Comparison of ENCODE assay signal across 18 cellular contexts in the genomic region with DNA sequence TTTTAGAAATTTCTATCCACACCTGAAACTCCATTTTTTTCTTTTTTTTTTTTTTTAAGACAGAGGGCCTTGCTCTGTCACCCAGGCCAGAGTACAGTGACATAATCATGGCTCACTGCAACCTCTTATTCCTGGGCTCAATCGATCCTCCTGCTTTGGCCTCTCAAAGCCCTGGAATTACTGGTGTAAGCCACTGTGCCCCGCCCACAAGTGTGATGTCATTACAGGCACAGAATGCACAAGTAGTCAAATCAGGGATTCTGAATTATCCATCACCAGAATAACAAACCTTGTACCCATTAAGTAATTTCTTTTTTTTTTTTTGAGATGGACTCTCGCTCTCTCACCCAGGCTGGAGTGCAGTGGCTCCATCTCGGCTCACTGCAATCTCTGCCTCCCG. TPM values are rescaled to one million over a fixed set of nuclear protein-coding genes. Genes with fewer than 3 reads are reported as not detected.
DNase-seq lines count a peak whose midpoint lies in the region; ATAC-seq and TF ChIP-seq lines count a peak whose summit lies in the region.
"Had no signal": no experiment of that assay in that cellular context is flagged by ENCODE, and none has a peak within 500 bp of the region (broad histone marks: within the 10 kb centered on the region; RNA-seq: fewer than 3 reads in every experiment).

No MANE protein-coding gene starts in this region.

- no peaks in the 10 kb centered on the region for H3K27me3 Mint-ChIP-seq in activated naive CD8-positive, alpha-beta T cell treated with anti-CD3 and anti-CD28 coated beads, Interleukin-2, amount 50 U/mL, for 24 hours
- no peaks in the 10 kb centered on the region for H3K27me3 Mint-ChIP-seq in activated naive CD8-positive, alpha-beta T cell treated with anti-CD3 and anti-CD28 coated beads for 36 hours
- no peaks in the 10 kb centered on the region for H3K27me3 Mint-ChIP-seq in activated T-helper 1 cell treated with anti-CD3 and anti-CD28 coated beads, Interleukin-12 subunit alpha, Interleukin-12 subunit beta, Interleukin-2, Interleukin-4 antibody, amounts not matched to agents 30 ng/mL and 10 ng/mL and 1 ng/mL, durations not matched to agents 14 hours and 24 hours and 36 hours (ENCODE audit: insufficient read depth)
- H3K27me3 Mint-ChIP-seq: type B pancreatic cell had no signal

- H3K4me3 ChIP-seq in GM23248 (no peak overlapping the region), osteoblast (ENCODE audit: insufficient read depth, low read length) (no peak overlapping the region), colonic mucosa (no peak overlapping the region), prostate gland (no peak overlapping the region)

- no peaks in the 10 kb centered on the region for H3K9me2 ChIP-seq in GM23248 (ENCODE audit: insufficient read depth)

- ATAC-seq in activated naive CD8-positive, alpha-beta T cell treated with anti-CD3 and anti-CD28 coated beads, Interleukin-2, amount 50 U/mL, for 24 hours: no peak

- no peak overlapping the region for H3K4me3 Mint-ChIP-seq in activated naive CD8-positive, alpha-beta T cell treated with anti-CD3 and anti-CD28 coated beads, Interleukin-2, amount 50 U/mL, for 24 hours
- no peak overlapping the region for H3K4me3 Mint-ChIP-seq in activated naive CD8-positive, alpha-beta T cell treated with anti-CD3 and anti-CD28 coated beads for 36 hours
- peak overlapping the region; percentile 100 for H3K4me3 Mint-ChIP-seq in activated T-helper 1 cell treated with anti-CD3 and anti-CD28 coated beads, Interleukin-12 subunit alpha, Interleukin-12 subunit beta, Interleukin-2, Interleukin-4 antibody, amounts not matched to agents 30 ng/mL and 10 ng/mL and 1 ng/mL, durations not matched to agents 14 hours and 24 hours and 36 hours
- H3K4me3 Mint-ChIP-seq: CD14-positive monocyte had no signal

- H3K9me3 ChIP-seq in GM23248 (ENCODE audit: low read depth): no peaks in the 10 kb centered on the region
- no peaks in the 10 kb centered on the region for H3K9me3 ChIP-seq in osteoblast (ENCODE audit: low read depth, low read length)
- no peaks in the 10 kb centered on the region for H3K9me3 ChIP-seq in colonic mucosa
- H3K9me3 ChIP-seq in prostate gland: no peaks in the 10 kb centered on the region

- peaks cover 19% of the 10 kb centered on the region for H3K4me1 Mint-ChIP-seq in activated naive CD8-positive, alpha-beta T cell treated with anti-CD3 and anti-CD28 coated beads, Interleukin-2, amount 50 U/mL, for 24 hours
- H3K4me1 Mint-ChIP-seq in activated naive CD8-positive, alpha-beta T cell treated with anti-CD3 and anti-CD28 coated beads for 36 hours: peaks cover 13% of the 10 kb centered on the region
- H3K4me1 Mint-ChIP-seq in activated T-helper 1 cell treated with anti-CD3 and anti-CD28 coated beads, Interleukin-12 subunit alpha, Interleukin-12 subunit beta, Interleukin-2, Interleukin-4 antibody, amounts not matched to agents 30 ng/mL and 10 ng/mL and 1 ng/mL, durations not matched to agents 14 hours and 24 hours and 36 hours (ENCODE audit: low read depth): peaks cover 11% of the 10 kb centered on the region

- peaks cover 41% of the 10 kb centered on the region for H3K79me2 ChIP-seq in GM23248 (ENCODE audit: insufficient read depth)
- H3K79me2 ChIP-seq in osteoblast (ENCODE audit: insufficient read depth, low read length): peaks cover 40% of the 10 kb centered on the region

- in situ Hi-C loops in GM23248 (cut with MboI) (no loop called here), G401 (cut with HindIII; ENCODE audit: low sequenced_read_pairs) (no loop called here)

- intact Hi-C loops in activated T-helper 1 cell treated with anti-CD3 and anti-CD28 coated beads, Interleukin-12 subunit alpha, Interleukin-12 subunit beta, Interleukin-2, Interleukin-4 antibody, amounts not matched to agents 30 ng/mL and 10 ng/mL and 1 ng/mL, durations not matched to agents 14 hours and 24 hours and 36 hours (cut with micrococcal nuclease): no loop called here
- intact Hi-C loops in colonic mucosa (cut with DNase I): no loop called here
- intact Hi-C loops in prostate gland (cut with DNase I): no loop called here

- H3F3A ChIP-seq in GM23248 (ENCODE audit: insufficient read depth): peaks cover 4% of the 10 kb centered on the region; the same call in 1 of the 2 replicates

- H3K9me3 Mint-ChIP-seq in activated naive CD8-positive, alpha-beta T cell treated with anti-CD3 and anti-CD28 coated beads, Interleukin-2, amount 50 U/mL, for 24 hours: no peaks in the 10 kb centered on the region
- no peaks in the 10 kb centered on the region for H3K9me3 Mint-ChIP-seq in activated naive CD8-positive, alpha-beta T cell treated with anti-CD3 and anti-CD28 coated beads for 36 hours
- H3K9me3 Mint-ChIP-seq in activated T-helper 1 cell treated with anti-CD3 and anti-CD28 coated beads, Interleukin-12 subunit alpha, Interleukin-12 subunit beta, Interleukin-2, Interleukin-4 antibody, amounts not matched to agents 30 ng/mL and 10 ng/mL and 1 ng/mL, durations not matched to agents 14 hours and 24 hours and 36 hours: no peaks in the 10 kb centered on the region
- H3K9me3 Mint-ChIP-seq: type B pancreatic cell had no signal

- H2AFZ ChIP-seq in GM23248 (no peak overlapping the region), osteoblast (ENCODE audit: low read length) (no peak overlapping the region)

- H3K27ac Mint-ChIP-seq in activated naive CD8-positive, alpha-beta T cell treated with anti-CD3 and anti-CD28 coated beads, Interleukin-2, amount 50 U/mL, for 24 hours: no peak overlapping the region
- no peak overlapping the region for H3K27ac Mint-ChIP-seq in activated naive CD8-positive, alpha-beta T cell treated with anti-CD3 and anti-CD28 coated beads for 36 hours
- no peak overlapping the region for H3K27ac Mint-ChIP-seq in activated T-helper 1 cell treated with anti-CD3 and anti-CD28 coated beads, Interleukin-12 subunit alpha, Interleukin-12 subunit beta, Interleukin-2, Interleukin-4 antibody, amounts not matched to agents 30 ng/mL and 10 ng/mL and 1 ng/mL, durations not matched to agents 14 hours and 24 hours and 36 hours

- no peak overlapping the region for H3K27ac ChIP-seq in GM23248
- H3K27ac ChIP-seq in osteoblast (ENCODE audit: low read depth, low read length): no peak overlapping the region
- no peak overlapping the region for H3K27ac ChIP-seq in colonic mucosa
- no peak overlapping the region for H3K27ac ChIP-seq in prostate gland

- TF ChIP-seq POLR2A in prostate gland (IDR thresholded peaks at IDR 0.05): no peak

- peak; percentile 27 for DNase-seq in activated naive CD8-positive, alpha-beta T cell treated with anti-CD3 and anti-CD28 coated beads, Interleukin-2, amount 50 U/mL, for 24 hours
- DNase-seq in activated naive CD8-positive, alpha-beta T cell treated with anti-CD3 and anti-CD28 coated beads for 36 hours: no peak
- DNase-seq in GM23248: peak; percentile 52
- no peak for DNase-seq in activated T-helper 1 cell treated with anti-CD3 and anti-CD28 coated beads, Interleukin-12 subunit alpha, Interleukin-12 subunit beta, Interleukin-2, Interleukin-4 antibody, amounts not matched to agents 30 ng/mL and 10 ng/mL and 1 ng/mL, durations not matched to agents 14 hours and 24 hours and 36 hours (ENCODE audit: low spot score)
- DNase-seq in osteoblast (ENCODE audit: insufficient read length, low spot score, missing footprints): peak; percentile 19
- no peak for DNase-seq in G401 (ENCODE audit: low spot score)
- DNase-seq in colonic mucosa: no peak
- DNase-seq in prostate gland (ENCODE audit: low spot score): no peak
- DNase-seq: amniotic stem cell; head of caudate nucleus; kidney; NCI-H2029; NK-92 treated with Interleukin-12 subunit alpha and Interleukin-12 subunit beta, amount 100 ng/mL, for 24 hours; SHP77 had no signal

- H3K9ac ChIP-seq in GM23248 (no peak overlapping the region), colonic mucosa (ENCODE audit: low read depth in 2 of 2, low read length in 2 of 2) (no peak overlapping the region)

- WGBS in GM23248 (ENCODE audit: low coverage in 1 of 2, low lambda C conversion rate in 2 of 2, missing lambda C conversion rate in 2 of 2), 2 experiments: 93 to 98% methylated on average over 5 of the region's 5 CpGs
- WGBS in prostate gland: 94% methylated on average over 5 of the region's 5 CpGs

- H3K4me2 ChIP-seq in GM23248 (ENCODE audit: unreplicated experiment) (no peak overlapping the region), osteoblast (ENCODE audit: insufficient read depth, low read length) (no peak overlapping the region)

- TF ChIP-seq CTCF in osteoblast (IDR thresholded peaks at IDR 0.05; ENCODE audit: extremely low read depth, low read depth, low read length) (no peak), colonic mucosa (IDR thresholded peaks at IDR 0.05) (no peak), prostate gland (IDR thresholded peaks at IDR 0.05) (no peak)

- no peaks in the 10 kb centered on the region for H3K27me3 ChIP-seq in GM23248 (replicated peaks; ENCODE audit: insufficient read depth)
- no peaks in the 10 kb centered on the region for H3K27me3 ChIP-seq in osteoblast (ENCODE audit: insufficient read depth, low read length)
- no peaks in the 10 kb centered on the region for H3K27me3 ChIP-seq in colonic mucosa
- no peaks in the 10 kb centered on the region for H3K27me3 ChIP-seq in prostate gland (replicated peaks; ENCODE audit: insufficient read depth)

- H3K36me3 ChIP-seq in GM23248 (ENCODE audit: low read depth) (peaks cover 15% of the 10 kb centered on the region; the same call in 1 of the 2 replicates), osteoblast (ENCODE audit: insufficient read depth, low read length) (peaks cover 37% of the 10 kb centered on the region), colonic mucosa (peaks cover 31% of the 10 kb centered on the region), prostate gland (peaks cover 18 to 24% of the 10 kb centered on the region in 2 donors)

- H3K4me1 ChIP-seq in GM23248 (ENCODE audit: insufficient read depth) (peaks cover 7% of the 10 kb centered on the region), osteoblast (ENCODE audit: insufficient read depth, low read length) (peaks cover 9% of the 10 kb centered on the region), colonic mucosa (no peaks in the 10 kb centered on the region), prostate gland (replicated peaks) (no peaks in the 10 kb centered on the region)

- peaks cover 31% of the 10 kb centered on the region for H3K36me3 Mint-ChIP-seq in activated naive CD8-positive, alpha-beta T cell treated with anti-CD3 and anti-CD28 coated beads, Interleukin-2, amount 50 U/mL, for 24 hours (ENCODE audit: low read depth)
- peaks cover 16% of the 10 kb centered on the region for H3K36me3 Mint-ChIP-seq in activated naive CD8-positive, alpha-beta T cell treated with anti-CD3 and anti-CD28 coated beads for 36 hours
- H3K36me3 Mint-ChIP-seq in activated T-helper 1 cell treated with anti-CD3 and anti-CD28 coated beads, Interleukin-12 subunit alpha, Interleukin-12 subunit beta, Interleukin-2, Interleukin-4 antibody, amounts not matched to agents 30 ng/mL and 10 ng/mL and 1 ng/mL, durations not matched to agents 14 hours and 24 hours and 36 hours (ENCODE audit: low read depth): peaks cover 23% of the 10 kb centered on the region

- H4K20me1 ChIP-seq in GM23248 (ENCODE audit: insufficient read depth) (no peaks in the 10 kb centered on the region), osteoblast (ENCODE audit: insufficient read depth, low read length) (peaks cover 15% of the 10 kb centered on the region)

RNA-seq across cellular contexts. Expression of gene UQCRC1, which starts 1.9 kb away (rescaled TPM):
- 100 to 1,000 TPM; 193 to 209 TPM for total RNA-seq in activated naive CD8-positive, alpha-beta T cell treated with anti-CD3 and anti-CD28 coated beads for 36 hours
- total RNA-seq in GM23248 (2014; rRNA removed; shearing (Covaris generic)): 285 and 490 TPM in 2 replicates
- polyA plus RNA-seq in GM23248 (2016; fragmentation: Nextera tagmentation; extraction: Ambion mirVana): 252 and 279 TPM in 2 replicates
- total RNA-seq in activated T-helper 1 cell treated with anti-CD3 and anti-CD28 coated beads, Interleukin-12 subunit alpha, Interleukin-12 subunit beta, Interleukin-2, Interleukin-4 antibody, amounts not matched to agents 30 ng/mL and 10 ng/mL and 1 ng/mL, durations not matched to agents 14 hours and 24 hours and 36 hours: 191 and 193 TPM in 2 replicates
- 299 and 308 TPM in 2 replicates for total RNA-seq in osteoblast
- 474 and 540 TPM in 2 replicates for total RNA-seq in G401 (2014; rRNA removed; shearing (Covaris generic))
- total RNA-seq in colonic mucosa: 100 to 1,000 TPM; 682 to 753 TPM
- total RNA-seq in prostate gland: 100 to 1,000 TPM; 239 to 251 TPM

RNA-seq across cellular contexts. Expression of gene COL7A1, which starts 12.4 kb away (rescaled TPM):
- 1 to 10 TPM; 1.4 to 1.8 TPM for total RNA-seq in activated naive CD8-positive, alpha-beta T cell treated with anti-CD3 and anti-CD28 coated beads for 36 hours
- total RNA-seq in GM23248 (2014; rRNA removed; shearing (Covaris generic)): 27.9 and 33.6 TPM in 2 replicates
- 11.2 and 11.9 TPM in 2 replicates for polyA plus RNA-seq in GM23248 (2016; fragmentation: Nextera tagmentation; extraction: Ambion mirVana)
- total RNA-seq in activated T-helper 1 cell treated with anti-CD3 and anti-CD28 coated beads, Interleukin-12 subunit alpha, Interleukin-12 subunit beta, Interleukin-2, Interleukin-4 antibody, amounts not matched to agents 30 ng/mL and 10 ng/mL and 1 ng/mL, durations not matched to agents 14 hours and 24 hours and 36 hours: 0.39 and 0.83 TPM in 2 replicates
- total RNA-seq in osteoblast (12.7 and 21.4 TPM in 2 replicates), colonic mucosa (1 to 10 TPM; 3.8 to 5.1 TPM), prostate gland (10 to 100 TPM; 84.8 to 92.6 TPM)
- 0.12 and 0.34 TPM in 2 replicates for total RNA-seq in G401 (2014; rRNA removed; shearing (Covaris generic))

RNA-seq across cellular contexts. Expression of gene TMEM89, which starts 14.1 kb away (rescaled TPM):
- not detected for total RNA-seq in activated naive CD8-positive, alpha-beta T cell treated with anti-CD3 and anti-CD28 coated beads for 36 hours
- total RNA-seq in GM23248 (2014; rRNA removed; shearing (Covaris generic)): not detected in 2 replicates
- polyA plus RNA-seq in GM23248 (2016; fragmentation: Nextera tagmentation; extraction: Ambion mirVana): not detected in 2 replicates
- total RNA-seq in activated T-helper 1 cell treated with anti-CD3 and anti-CD28 coated beads, Interleukin-12 subunit alpha, Interleukin-12 subunit beta, Interleukin-2, Interleukin-4 antibody, amounts not matched to agents 30 ng/mL and 10 ng/mL and 1 ng/mL, durations not matched to agents 14 hours and 24 hours and 36 hours: 1.6 TPM in 1 of 2 replicates, not detected in the other
- total RNA-seq in osteoblast (0.59 TPM in 1 of 2 replicates, not detected in the other), colonic mucosa (under 1 TPM in 1 of 2 donors, not detected in 1; 0.42 TPM), prostate gland (1 to 10 TPM in 1 of 2 donors, not detected in 1; 1.9 TPM)
- total RNA-seq in G401 (2014; rRNA removed; shearing (Covaris generic)): not detected in 2 replicates
- total RNA-seq: kidney, M059J, mucosa of gallbladder had no signal
- polyA plus RNA-seq: CD14-positive monocyte had no signal

RNA-seq across cellular contexts. Expression of gene SLC26A6, which starts 27.7 kb away (rescaled TPM):
- total RNA-seq in activated naive CD8-positive, alpha-beta T cell treated with anti-CD3 and anti-CD28 coated beads for 36 hours: 10 to 100 TPM; 16.6 to 18.4 TPM
- 21.1 and 28.3 TPM in 2 replicates for total RNA-seq in GM23248 (2014; rRNA removed; shearing (Covaris generic))
- 11.2 and 13.4 TPM in 2 replicates for polyA plus RNA-seq in GM23248 (2016; fragmentation: Nextera tagmentation; extraction: Ambion mirVana)
- 46.3 and 52.8 TPM in 2 replicates for total RNA-seq in activated T-helper 1 cell treated with anti-CD3 and anti-CD28 coated beads, Interleukin-12 subunit alpha, Interleukin-12 subunit beta, Interleukin-2, Interleukin-4 antibody, amounts not matched to agents 30 ng/mL and 10 ng/mL and 1 ng/mL, durations not matched to agents 14 hours and 24 hours and 36 hours
- total RNA-seq in osteoblast (26.2 and 30.8 TPM in 2 replicates), colonic mucosa (100 to 1,000 TPM in 1 of 2 donors, 10 to 100 TPM in 1; 94.9 to 112 TPM), prostate gland (10 to 100 TPM; 18.4 to 30.0 TPM)
- 40.2 and 51.0 TPM in 2 replicates for total RNA-seq in G401 (2014; rRNA removed; shearing (Covaris generic))

RNA-seq across cellular contexts. Expression of gene UCN2, which starts 43.9 kb away (rescaled TPM):
- not detected for total RNA-seq in activated naive CD8-positive, alpha-beta T cell treated with anti-CD3 and anti-CD28 coated beads for 36 hours
- total RNA-seq in GM23248 (2014; rRNA removed; shearing (Covaris generic)): 0.25 and 0.86 TPM in 2 replicates
- 0.25 and 0.45 TPM in 2 replicates for polyA plus RNA-seq in GM23248 (2016; fragmentation: Nextera tagmentation; extraction: Ambion mirVana)
- 0.21 TPM in 1 of 2 replicates, not detected in the other for total RNA-seq in activated T-helper 1 cell treated with anti-CD3 and anti-CD28 coated beads, Interleukin-12 subunit alpha, Interleukin-12 subunit beta, Interleukin-2, Interleukin-4 antibody, amounts not matched to agents 30 ng/mL and 10 ng/mL and 1 ng/mL, durations not matched to agents 14 hours and 24 hours and 36 hours
- total RNA-seq in osteoblast (0.29 and 0.72 TPM in 2 replicates), colonic mucosa (not detected), prostate gland (1 to 10 TPM in 1 of 2 donors, under 1 TPM in 1; 0.85 to 1.6 TPM)
- total RNA-seq in G401 (2014; rRNA removed; shearing (Covaris generic)): not detected in 2 replicates
- total RNA-seq: kidney, mucosa of gallbladder had no signal
- polyA plus RNA-seq: CD14-positive monocyte had no signal

Comparison
In these comparisons a context has a peak if more than half of its experiments do, and no peak if none do; other contexts are left out.
1. DNase-seq: peak in activated naive CD8-positive, alpha-beta T cell treated with anti-CD3 and anti-CD28 coated beads, Interleukin-2, amount 50 U/mL, for 24 hours (single experiment), GM23248 (single experiment) and osteoblast (single experiment); none in activated naive CD8-positive, alpha-beta T cell treated with anti-CD3 and anti-CD28 coated beads for 36 hours (single experiment), activated T-helper 1 cell treated with anti-CD3 and anti-CD28 coated beads, Interleukin-12 subunit alpha, Interleukin-12 subunit beta, Interleukin-2, Interleukin-4 antibody, amounts not matched to agents 30 ng/mL and 10 ng/mL and 1 ng/mL, durations not matched to agents 14 hours and 24 hours and 36 hours (single experiment), G401 (single experiment), colonic mucosa (single experiment) and prostate gland (single experiment).